In the genomic region with DNA sequence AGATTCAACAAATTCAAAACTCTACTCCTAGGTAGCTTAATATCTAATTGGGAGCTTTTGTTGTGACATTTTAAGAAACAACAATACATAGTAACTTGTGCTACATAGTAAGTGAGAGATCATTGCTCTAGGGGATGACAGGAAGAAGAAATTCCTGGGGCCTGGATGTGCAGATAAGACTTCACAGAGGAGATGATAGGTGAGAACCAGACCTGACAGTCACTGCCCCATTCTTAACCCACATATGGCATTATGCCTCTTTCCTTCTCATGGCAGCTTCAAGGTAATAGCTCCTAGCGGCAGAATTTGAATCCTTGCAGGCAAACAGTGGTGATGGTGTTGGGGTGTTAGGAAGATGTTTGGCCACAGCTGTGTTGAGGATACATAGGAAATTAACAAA, we compare ENCODE assay signal across 26 cellular contexts.
"Had no signal": no experiment of that assay in that cellular context is flagged by ENCODE, and none has a peak within 500 bp of the region (broad histone marks: within the 10 kb centered on the region; RNA-seq: fewer than 3 reads in every experiment).

No MANE protein-coding gene starts in this region.

- H3K4me3 ChIP-seq: left ventricle myocardium inferior, lung, mucosa of descending colon, ovary, skin epidermis, stomach, testis, thyroid gland, transverse colon, upper lobe of left lung, vagina had no signal

- H3K4me1 ChIP-seq: left ventricle myocardium inferior, testis, thyroid gland, transverse colon, upper lobe of left lung, vagina had no signal

- H3K4me3 Mint-ChIP-seq: naive thymus-derived CD4-positive, alpha-beta T cell; natural killer cell treated with Interleukin-12 subunit alpha and Interleukin-12 subunit beta and Interleukin-15 and Interleukin-18, amount 100 ng/mL, for 72 hours; stimulated activated naive B cell treated with anti-CD40 and anti-IgM and Interleukin-4, amounts not matched to agents 10 μg/mL and 1 μg/mL and 100 μg/mL, for 72 hours had no signal

- DNase-seq: hippocampal formation; kidney; left colon; left ventricle myocardium inferior; midbrain; mucosa of descending colon; naive thymus-derived CD4-positive, alpha-beta T cell; ovary; right cardiac atrium; stimulated activated CD4-positive, alpha-beta T cell treated with anti-CD3 and anti-CD28 coated beads, Interleukin-12 subunit alpha, Interleukin-12 subunit beta, amount 100 ng/mL, for 4 hours; stimulated activated CD4-positive, alpha-beta T cell treated with anti-CD3 and anti-CD28 coated beads, Interleukin-15, amount 100 ng/mL, for 24 hours; stimulated activated CD4-positive, alpha-beta T cell treated with anti-CD3 and anti-CD28 coated beads, Interleukin-2, amount 100 ng/mL, for 24 hours; stimulated activated CD4-positive, alpha-beta T cell treated with anti-CD3 and anti-CD28 coated beads, Interleukin-4, amount 100 ng/mL, for 1 hour; stimulated activated naive B cell treated with anti-CD40 and anti-IgM and Interleukin-4, amounts not matched to agents 10 μg/mL and 1 μg/mL and 100 μg/mL, for 72 hours; stimulated activated naive CD8-positive, alpha-beta T cell treated with anti-CD3 and anti-CD28 coated beads, Interleukin-15, Interleukin-2, amounts not matched to agents 100 U/mL and 50 U/mL, for 24 hours; stomach; testis; thyroid gland; transverse colon; upper lobe of left lung had no signal

- H3K9me3 ChIP-seq: left ventricle myocardium inferior, mucosa of descending colon, ovary, stomach, testis, thyroid gland, transverse colon, upper lobe of left lung, vagina had no signal

- H3K27me3 Mint-ChIP-seq: naive thymus-derived CD4-positive, alpha-beta T cell; natural killer cell treated with Interleukin-12 subunit alpha and Interleukin-12 subunit beta and Interleukin-15 and Interleukin-18, amount 100 ng/mL, for 72 hours; progenitor cell of endocrine pancreas; stimulated activated naive B cell treated with anti-CD40 and anti-IgM and Interleukin-4, amounts not matched to agents 10 μg/mL and 1 μg/mL and 100 μg/mL, for 72 hours had no signal

- H3K27ac Mint-ChIP-seq: naive thymus-derived CD4-positive, alpha-beta T cell; natural killer cell treated with Interleukin-12 subunit alpha and Interleukin-12 subunit beta and Interleukin-15 and Interleukin-18, amount 100 ng/mL, for 72 hours; progenitor cell of endocrine pancreas; stimulated activated naive B cell treated with anti-CD40 and anti-IgM and Interleukin-4, amounts not matched to agents 10 μg/mL and 1 μg/mL and 100 μg/mL, for 72 hours had no signal

- FAIRE-seq: kidney had no signal

- H3K27me3 ChIP-seq: ovary, stomach, testis, thyroid gland, transverse colon, upper lobe of left lung, vagina had no signal

- H3K27ac ChIP-seq: left ventricle myocardium inferior, ovary, skin epidermis, stomach, testis, thyroid gland, transverse colon, upper lobe of left lung, vagina had no signal

- H3K36me3 Mint-ChIP-seq: natural killer cell treated with Interleukin-12 subunit alpha and Interleukin-12 subunit beta and Interleukin-15 and Interleukin-18, amount 100 ng/mL, for 72 hours had no signal

- ATAC-seq: left colon; mucosa of descending colon; naive thymus-derived CD4-positive, alpha-beta T cell; natural killer cell treated with Interleukin-12 subunit alpha and Interleukin-12 subunit beta and Interleukin-15 and Interleukin-18, amount 100 ng/mL, for 72 hours; right cardiac atrium; sciatic nerve; stimulated activated naive B cell treated with anti-CD40 and anti-IgM and Interleukin-4, amounts not matched to agents 10 μg/mL and 1 μg/mL and 100 μg/mL, for 72 hours; stimulated activated naive CD8-positive, alpha-beta T cell treated with anti-CD3 and anti-CD28 coated beads, Interleukin-15, Interleukin-2, amounts not matched to agents 100 U/mL and 50 U/mL, for 24 hours had no signal

- H3K36me3 ChIP-seq: left ventricle myocardium inferior, ovary, stomach, thyroid gland, upper lobe of left lung, vagina had no signal

- H3K9me3 Mint-ChIP-seq: naive thymus-derived CD4-positive, alpha-beta T cell; natural killer cell treated with Interleukin-12 subunit alpha and Interleukin-12 subunit beta and Interleukin-15 and Interleukin-18, amount 100 ng/mL, for 72 hours; stimulated activated naive B cell treated with anti-CD40 and anti-IgM and Interleukin-4, amounts not matched to agents 10 μg/mL and 1 μg/mL and 100 μg/mL, for 72 hours had no signal

- H3K4me1 Mint-ChIP-seq: naive thymus-derived CD4-positive, alpha-beta T cell; stimulated activated naive B cell treated with anti-CD40 and anti-IgM and Interleukin-4, amounts not matched to agents 10 μg/mL and 1 μg/mL and 100 μg/mL, for 72 hours had no signal
